Comparison of ENCODE assay signal across 14 cellular contexts in the genomic region with DNA sequence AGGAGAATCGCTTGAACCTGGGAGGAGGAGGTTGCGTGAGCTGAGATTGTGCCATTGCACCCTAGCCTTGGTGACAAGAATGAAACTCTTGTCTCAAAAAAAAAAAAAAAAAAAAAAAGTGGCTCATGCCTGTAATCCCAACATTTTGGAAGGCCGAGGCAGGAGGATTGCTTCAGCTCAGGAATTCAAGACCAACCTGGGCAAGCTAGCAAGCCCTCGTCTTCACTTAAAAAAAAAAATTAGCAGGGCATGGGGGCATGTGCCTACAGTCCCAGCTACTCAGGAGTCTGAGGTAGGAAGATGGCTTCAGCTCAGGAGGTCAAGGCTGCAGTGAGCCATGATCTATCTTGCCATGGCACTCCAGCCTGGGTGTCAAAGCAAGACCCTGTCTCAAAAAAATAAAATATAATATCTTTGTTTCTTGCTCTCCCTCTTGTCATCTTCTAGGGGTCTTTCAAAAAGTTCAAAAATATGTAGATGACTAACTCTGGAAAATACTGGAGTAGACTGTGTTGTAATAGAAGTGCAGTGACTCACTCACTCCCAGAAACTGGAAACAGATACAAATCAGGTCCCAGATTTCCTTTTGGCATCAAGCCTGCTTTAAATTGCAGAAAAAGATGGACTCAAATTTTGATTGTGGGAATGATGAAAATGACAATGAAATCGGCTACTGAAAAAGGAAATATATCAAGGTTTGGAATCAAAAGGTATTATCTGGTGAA. TPM values are rescaled to one million over a fixed set of nuclear protein-coding genes. Genes with fewer than 3 reads are reported as not detected.
DNase-seq lines count a peak whose midpoint lies in the region; ATAC-seq and TF ChIP-seq lines count a peak whose summit lies in the region.
"Had no signal": no experiment of that assay in that cellular context is flagged by ENCODE, and none has a peak within 500 bp of the region (broad histone marks: within the 10 kb centered on the region; RNA-seq: fewer than 3 reads in every experiment).

No MANE protein-coding gene starts in this region.

- H3K9me3 ChIP-seq in AG04450 (ENCODE audit: control insufficient read depth, insufficient read depth, low read length) (no peaks in the 10 kb centered on the region; the same call in 1 of the 2 replicates), gastroesophageal sphincter (no peaks in the 10 kb centered on the region)

- H3K27ac ChIP-seq in AG04450 (ENCODE audit: low read depth, low read length) = peak overlapping the region; percentile 47
- H3K27ac ChIP-seq in gastroesophageal sphincter = no peak overlapping the region

- TF ChIP-seq EP300 in gastroesophageal sphincter (IDR thresholded peaks at IDR 0.05) = no peak

- in situ Hi-C loops in astrocyte of the cerebellum (cut with HindIII; ENCODE audit: low sequenced_read_pairs) = no loop called here

- DNase-seq in AG04450 (ENCODE audit: low read depth, low spot score) (peak; percentile 37), HFF-Myc (ENCODE audit: extremely low read depth, low read depth) (peak; percentile 53), astrocyte of the cerebellum (ENCODE audit: low read depth) (peak; percentile 31), iris pigment epithelial cell (ENCODE audit: low read depth) (peak; percentile 75), NCI-H2171 treated with DMSO at 0.1 percent for 48 hours (lab: John Stamatoyannopoulos, UW) (no peak), CD1c-positive myeloid dendritic cell (ENCODE audit: extremely low spot score) (no peak)
- DNase-seq: activated CD8-positive, alpha-beta T cell treated with anti-CD3 and anti-CD28 coated beads for 36 hours; activated naive CD4-positive, alpha-beta T cell treated with anti-CD3 and anti-CD28 coated beads, Interleukin-2, amount 10 ng/mL, durations not matched to agents 7 days and 5 days; effector CD4-positive, alpha-beta T cell; H7; KG1; NCI-H2081 treated with DMSO at 0.1 percent for 48 hours had no signal

- ATAC-seq in HG02870 (IDR thresholded peaks at IDR 0.05; ENCODE audit: unreplicated experiment) (no peak), gastroesophageal sphincter (no peak)
- ATAC-seq: activated CD8-positive, alpha-beta T cell treated with anti-CD3 and anti-CD28 coated beads for 36 hours had no signal

- H3K4me1 ChIP-seq in gastroesophageal sphincter = peaks cover 0 to 22% (median 0%) of the 10 kb centered on the region in 3 donors

- no peak for TF ChIP-seq POLR2A in gastroesophageal sphincter (IDR thresholded peaks at IDR 0.05)

- H3K4me3 ChIP-seq in AG04450 (ENCODE audit: low read depth, low read length) (no peak overlapping the region), HFF-Myc (replicated peaks; ENCODE audit: low read depth, low read length) (no peak overlapping the region), astrocyte of the cerebellum (ENCODE audit: low read depth, low read length) (no peak overlapping the region), gastroesophageal sphincter (no peak overlapping the region)

- H3K36me3 ChIP-seq in gastroesophageal sphincter = no peaks in the 10 kb centered on the region

- CTCF ChIA-PET in AG04450 (lab: Charles Lee) = interaction anchor here (0.5 to 1.1 kb wide), 3 partner anchors 15 to 160 kb away, joined by 3 to 4 read pairs (median 3); no protein-coding TSS in a partner anchor

- H3K27me3 ChIP-seq in AG04450 (ENCODE audit: control insufficient read depth, insufficient read depth, low read length) (peaks cover 3% of the 10 kb centered on the region), gastroesophageal sphincter (no peaks in the 10 kb centered on the region)

- TF ChIP-seq CTCF in AG04450 (IDR thresholded peaks at IDR 0.05; ENCODE audit: low read depth, low read length) (no peak), HFF-Myc (IDR thresholded peaks at IDR 0.05; ENCODE audit: low read depth, low read length, missing control alignments) (no peak), astrocyte of the cerebellum (IDR thresholded peaks at IDR 0.05; ENCODE audit: low read depth, low read length, missing control alignments) (no peak), gastroesophageal sphincter (IDR thresholded peaks at IDR 0.05) (no peak)

- POLR2A ChIA-PET in AG04450 (lab: Yijun Ruan, JAX) = interaction anchor here (0.7 kb wide), 1 partner anchor 110 kb away, joined by 7 read pairs; no protein-coding TSS in a partner anchor

- WGBS in gastroesophageal sphincter (ENCODE audit: low coverage in 1 of 2), 2 donors = 69 to 81% methylated on average over 2 to 5 of the region's 5 CpGs

RNA-seq across cellular contexts. Expression of a gene that starts 2.8 kb away (rescaled TPM):
- 28.3 and 42.0 TPM in 2 replicates for polyA plus RNA-seq in AG04450 (2011; rRNA removed)
- 4.1 and 8.6 TPM in 2 replicates for polyA minus RNA-seq in AG04450 (2011; rRNA and poly(A)+ RNA removed)
- 10 to 100 TPM; 53.0 to 80.8 (median 62.4) TPM for total RNA-seq in gastroesophageal sphincter

RNA-seq across cellular contexts. Expression of a gene that starts 17.5 kb away (rescaled TPM):
- 12.0 and 14.7 TPM in 2 replicates for polyA plus RNA-seq in AG04450 (2011; rRNA removed)
- 5.1 and 8.2 TPM in 2 replicates for polyA minus RNA-seq in AG04450 (2011; rRNA and poly(A)+ RNA removed)
- total RNA-seq in gastroesophageal sphincter = 10 to 100 TPM; 23.5 to 47.2 (median 39.3) TPM

Comparison
In these comparisons a context has a peak if more than half of its experiments do, and no peak if none do; other contexts are left out.
1. DNase-seq: peak in AG04450 (single experiment), HFF-Myc (single experiment), astrocyte of the cerebellum (single experiment) and iris pigment epithelial cell (single experiment); none in NCI-H2171 treated with DMSO at 0.1 percent for 48 hours (single experiment) and CD1c-positive myeloid dendritic cell (single experiment).